8 cellular contexts compared by ENCODE assay signal in genomic region chr1:28510350-28511223, GRCh38. TPM values are rescaled to one million over a fixed set of nuclear protein-coding genes. Genes with fewer than 3 reads are reported as not detected.
DNase-seq lines count a peak whose midpoint lies in the region; ATAC-seq and TF ChIP-seq lines count a peak whose summit lies in the region.

No MANE protein-coding gene starts in this region.

- H3K4me1 ChIP-seq in NT2/D1 (ENCODE audit: insufficient read depth, insufficient read length) (no peaks in the 10 kb centered on the region), muscle layer of duodenum (ENCODE audit: control insufficient read depth in 1 of 2, insufficient read depth in 2 of 2, low read length in 2 of 2) (peaks cover 25 to 38% of the 10 kb centered on the region in 2 donors)

- H3K27ac ChIP-seq in muscle layer of duodenum (ENCODE audit: low read length): peak overlapping the region; percentile 76

- H3K9ac ChIP-seq in NT2/D1 (ENCODE audit: insufficient read length, low read depth): peak overlapping the region; percentile 95

- H3K27me3 ChIP-seq in NT2/D1 (ENCODE audit: insufficient read depth, insufficient read length) (no peaks in the 10 kb centered on the region), muscle layer of duodenum (ENCODE audit: low read depth, low read length) (no peaks in the 10 kb centered on the region)

- H3K9me3 ChIP-seq in NT2/D1 (ENCODE audit: insufficient read depth, low read length) (no peaks in the 10 kb centered on the region), muscle layer of duodenum (ENCODE audit: control insufficient read depth in 1 of 2, low read length in 2 of 2) (no peaks in the 10 kb centered on the region)

- peak overlapping the region; percentile 93 for H3K4me3 ChIP-seq in GM12864 (ENCODE audit: low read depth, low read length)
- no peak overlapping the region for H3K4me3 ChIP-seq in NT2/D1 (ENCODE audit: insufficient read length, low read depth)
- no peak overlapping the region for H3K4me3 ChIP-seq in muscle layer of duodenum (ENCODE audit: low read depth in 1 of 2, low read length in 2 of 2)

- H3K36me3 ChIP-seq in NT2/D1 (ENCODE audit: insufficient read depth, insufficient read length, low read length) (peaks cover 72% of the 10 kb centered on the region), muscle layer of duodenum (ENCODE audit: control insufficient read depth in 1 of 2, insufficient read depth in 2 of 2, low read length in 2 of 2) (peaks cover 37 to 58% of the 10 kb centered on the region in 2 donors)

- DNase-seq in GM12864 (ENCODE audit: low read depth) (no peak), NT2/D1 (ENCODE audit: low read depth, low spot score) (no peak), amniotic epithelial cell (ENCODE audit: low read depth) (peak; percentile 50), SK-N-DZ (ENCODE audit: low spot score) (no peak), foreskin melanocyte (no peak)

- TF ChIP-seq CTCF in GM12864 (IDR thresholded peaks at IDR 0.05; ENCODE audit: low read depth, low read length, missing control alignments): no peak

- ATAC-seq in HG02763 (IDR thresholded peaks at IDR 0.05; ENCODE audit: unreplicated experiment): no peak
- no peak for ATAC-seq in HG03520 (IDR thresholded peaks at IDR 0.05; ENCODE audit: unreplicated experiment)

RNA-seq across cellular contexts. Expression of gene RCC1, which starts 4.7 kb away (rescaled TPM):
- 60.9 and 66.4 TPM in 2 replicates for polyA plus RNA-seq in SK-N-DZ (2014; cell fraction: cytosol; rRNA removed)
- 32.0 and 46.1 TPM in 2 replicates for polyA plus RNA-seq in SK-N-DZ (2014; cell fraction: nucleus; rRNA removed)

RNA-seq across cellular contexts. Expression of gene TRNAU1AP, which starts 42.3 kb away (rescaled TPM):
- 22.1 and 27.9 TPM in 2 replicates for polyA plus RNA-seq in SK-N-DZ (2014; cell fraction: cytosol; rRNA removed)
- polyA plus RNA-seq in SK-N-DZ (2014; cell fraction: nucleus; rRNA removed): 22.1 and 34.6 TPM in 2 replicates
